8 cellular contexts compared by ENCODE assay signal in genomic region chr13:112510002-112510780, GRCh38.
DNase-seq lines count a peak whose midpoint lies in the region; TF ChIP-seq lines count a peak whose summit lies in the region.

No MANE protein-coding gene starts in this region.

- no peaks in the 10 kb centered on the region for H3K9me3 ChIP-seq in HAP-1
- H3K9me3 ChIP-seq in vagina: no peaks in the 10 kb centered on the region

- no peak overlapping the region for H3K27ac ChIP-seq in vagina

- no peak for TF ChIP-seq CTCF in vagina (IDR thresholded peaks at IDR 0.05)

- intact Hi-C loops in vagina (cut with DNase I): no loop called here

- no peak for TF ChIP-seq POLR2A in vagina (IDR thresholded peaks at IDR 0.05)

- peak; percentile 12 for DNase-seq in CMK (ENCODE audit: low read depth)
- DNase-seq in HAP-1 (ENCODE audit: low spot score in 2 of 2): peak; percentile 50 to 53
- peak; percentile 59 for DNase-seq in NCI-H774 (lab: John Stamatoyannopoulos, UW)
- peak; percentile 10 to 75 for DNase-seq in dermis microvascular lymphatic vessel endothelial cell (ENCODE audit: low read depth in 2 of 2)
- DNase-seq in medulla oblongata (ENCODE audit: extremely low spot score): peak; percentile 76
- no peak for DNase-seq in vagina (ENCODE audit: extremely low spot score in 2 of 2)
- DNase-seq in amniotic stem cell (lab: John Stamatoyannopoulos, UW): no peak
- no peak for DNase-seq in central memory CD4-positive, alpha-beta T cell

- H3K4me3 ChIP-seq in HAP-1 (no peak overlapping the region), vagina (no peak overlapping the region)

- H3K27me3 ChIP-seq in HAP-1 (ENCODE audit: low read depth) (no peaks in the 10 kb centered on the region), vagina (no peaks in the 10 kb centered on the region)

- no peaks in the 10 kb centered on the region for H3K4me1 ChIP-seq in HAP-1
- H3K4me1 ChIP-seq in vagina: no peaks in the 10 kb centered on the region

- in situ Hi-C loops in HAP-1 (cut with MboI; ENCODE audit: low sequenced_read_pairs): no loop called here

- H3K36me3 ChIP-seq in HAP-1 (replicated peaks): peaks cover 19% of the 10 kb centered on the region
- peaks cover 0 to 4% of the 10 kb centered on the region in 2 donors for H3K36me3 ChIP-seq in vagina

Comparison
In these comparisons a context has a peak if more than half of its experiments do, and no peak if none do; other contexts are left out.
1. DNase-seq: peak in CMK (single experiment), HAP-1 (2 of 2), NCI-H774 (single experiment), dermis microvascular lymphatic vessel endothelial cell (2 of 2) and medulla oblongata (single experiment); none in vagina (0 of 2), amniotic stem cell (single experiment) and central memory CD4-positive, alpha-beta T cell (single experiment).